ENCODE assay signal across 19 cellular contexts in genomic region chr2:215274829-215275228, GRCh38.
"Had no signal": no experiment of that assay in that cellular context is flagged by ENCODE, and none has a peak within 500 bp of the region (broad histone marks: within the 10 kb centered on the region; RNA-seq: fewer than 3 reads in every experiment).

No MANE protein-coding gene starts in this region.

- H3K4me2 ChIP-seq: smooth muscle cell had no signal

- FAIRE-seq: endometrium, frontal cortex, islet of Langerhans had no signal

- H3K9me3 ChIP-seq: heart left ventricle, mucosa of descending colon, upper lobe of left lung, uterus had no signal

- DNase-seq: dorsolateral prefrontal cortex; effector CD8-positive, alpha-beta T cell; heart left ventricle; hypothalamus; kidney glomerular epithelial cell; mammary epithelial cell; mucosa of descending colon; naive thymus-derived CD8-positive, alpha-beta T cell; right cardiac atrium; stimulated activated CD4-positive, alpha-beta T cell treated with anti-CD3 and anti-CD28 coated beads, Interleukin-2, amount 100 ng/mL, for 48 hours; stimulated activated naive CD4-positive, alpha-beta T cell treated with Interleukin-2 at 50 U/mL for 16 hours; upper lobe of left lung; uterus had no signal

- H3K4me1 ChIP-seq: heart left ventricle, upper lobe of left lung, uterus had no signal

- H3K36me3 ChIP-seq: heart left ventricle, upper lobe of left lung, uterus had no signal

- H3K27me3 ChIP-seq: dorsolateral prefrontal cortex, upper lobe of left lung, uterus had no signal

- ATAC-seq: esophagus mucosa; heart left ventricle; mucosa of descending colon; naive thymus-derived CD8-positive, alpha-beta T cell; right cardiac atrium had no signal

- H3K27ac ChIP-seq: coronary artery, dorsolateral prefrontal cortex, heart left ventricle, upper lobe of left lung, uterus had no signal

- H3K4me3 ChIP-seq: coronary artery, dorsolateral prefrontal cortex, heart left ventricle, mucosa of descending colon, smooth muscle cell, upper lobe of left lung, uterus had no signal
